8 cellular contexts compared by ENCODE assay signal in genomic region chr11:32006799-32007388, GRCh38.
DNase-seq lines count a peak whose midpoint lies in the region; ATAC-seq, FAIRE-seq and TF ChIP-seq lines count a peak whose summit lies in the region.

No MANE protein-coding gene starts in this region.

- no peaks in the 10 kb centered on the region for H3K36me3 Mint-ChIP-seq in CD14-positive monocyte

- H2AFZ ChIP-seq in mammary epithelial cell (ENCODE audit: low read depth, low read length) = no peak overlapping the region
- no peak overlapping the region for H2AFZ ChIP-seq in HepG2 (ENCODE audit: low read length)

- no peak overlapping the region for H3K27ac Mint-ChIP-seq in CD14-positive monocyte

- H3K9ac ChIP-seq in mammary epithelial cell (ENCODE audit: insufficient read depth, low read length) = no peak overlapping the region
- no peak overlapping the region for H3K9ac ChIP-seq in HepG2 (ENCODE audit: insufficient read depth, low read depth, low read length)

- POLR2A ChIA-PET in HepG2 (lab: Yijun Ruan, JAX) = no interaction called here

- 26% methylated on average over 5 of the region's 5 CpGs for WGBS in mammary epithelial cell (ENCODE audit: low coverage, missing lambda C conversion rate)
- 0% methylated on average over 5 of the region's 5 CpGs for WGBS in HepG2 (ENCODE audit: low lambda C conversion rate)
- WGBS in gastroesophageal sphincter (ENCODE audit: low coverage in 1 of 2), 2 donors = 2 to 6% methylated on average over 5 of the region's 5 CpGs

- H3K27ac ChIP-seq in mammary epithelial cell (ENCODE audit: insufficient read depth, low read depth, low read length) (no peak overlapping the region), HepG2 (ENCODE audit: extremely low read length, insufficient read depth, low read length) (no peak overlapping the region), gastroesophageal sphincter (no peak overlapping the region)

- H3K79me2 ChIP-seq in mammary epithelial cell (ENCODE audit: insufficient read depth, low read length) (no peaks in the 10 kb centered on the region), HepG2 (ENCODE audit: insufficient read depth, low read length) (no peaks in the 10 kb centered on the region)

- H3K4me2 ChIP-seq in mammary epithelial cell (ENCODE audit: insufficient read depth, low read depth, low read length) = no peak overlapping the region
- no peak overlapping the region for H3K4me2 ChIP-seq in HepG2 (ENCODE audit: low read depth, low read length)

- no peak for TF ChIP-seq RAD21 in HepG2 (CRISPR knock-in tag; IDR thresholded peaks at IDR 0.05)

- dilution Hi-C loops in mammary epithelial cell (cut with HindIII; ENCODE audit: low sequenced_read_pairs) = no loop called here

- H3K9me3 ChIP-seq in mammary epithelial cell (replicated peaks; ENCODE audit: insufficient read depth, low read length) (no peaks in the 10 kb centered on the region), HepG2 (ENCODE audit: low read length) (no peaks in the 10 kb centered on the region), gastroesophageal sphincter (no peaks in the 10 kb centered on the region)

- no peak for TF ChIP-seq EP300 in HepG2 (IDR thresholded peaks at IDR 0.05; ENCODE audit: low read depth in 2 of 2, low read length in 2 of 2)
- no peak for TF ChIP-seq EP300 in HepG2 (CRISPR knock-in tag; IDR thresholded peaks at IDR 0.05; ENCODE audit: borderline replicate concordance)
- TF ChIP-seq EP300 in gastroesophageal sphincter (IDR thresholded peaks at IDR 0.05) = no peak

- intact Hi-C loops in CD14-positive monocyte (cut with micrococcal nuclease) = no loop called here
- intact Hi-C loops in mammary epithelial cell (cut with micrococcal nuclease) = loop anchor here (1.0 to 5.0 kb wide), 5 partner anchors 136 to 770 kb away; no protein-coding TSS in a partner anchor
- intact Hi-C loops in HepG2 (cut with micrococcal nuclease; ENCODE audit: unreplicated experiment) = loop anchor here (1.0 to 2.0 kb wide), 2 partner anchors 767 to 900 kb away; no protein-coding TSS in a partner anchor

- no peak for TF ChIP-seq POLR2A in HepG2 (IDR thresholded peaks at IDR 0.05; ENCODE audit: insufficient read depth in 1 of 2, low read depth in 2 of 2, low read length in 2 of 2)
- TF ChIP-seq POLR2A in gastroesophageal sphincter (IDR thresholded peaks at IDR 0.05) = no peak

- H3K4me1 Mint-ChIP-seq in CD14-positive monocyte = no peaks in the 10 kb centered on the region

- H3K4me1 ChIP-seq in mammary epithelial cell (ENCODE audit: insufficient read depth, low read length) (peaks cover 8% of the 10 kb centered on the region), HepG2 (ENCODE audit: insufficient read depth, low read length) (no peaks in the 10 kb centered on the region), gastroesophageal sphincter (no peaks in the 10 kb centered on the region)

- H3K4me3 Mint-ChIP-seq in CD14-positive monocyte = peak overlapping the region in 1 of 2 donors; percentile 37

- peaks cover 0 to 3% (median 0%) of the 10 kb centered on the region in 7 donors for H3K9me3 Mint-ChIP-seq in CD14-positive monocyte

- H3K36me3 ChIP-seq in mammary epithelial cell (ENCODE audit: insufficient read depth, low read length) = no peaks in the 10 kb centered on the region
- no peaks in the 10 kb centered on the region for H3K36me3 ChIP-seq in HepG2 (replicated peaks in 1 of 2; ENCODE audit: control insufficient read depth in 1 of 2, insufficient read depth in 2 of 2, low read length in 2 of 2)
- no peaks in the 10 kb centered on the region for H3K36me3 ChIP-seq in gastroesophageal sphincter

- DNase-seq in CD14-positive monocyte (ENCODE audit: low spot score) (no peak), NCI-H526 treated with DMSO at 0.1 percent for 48 hours (lab: John Stamatoyannopoulos, UW) (peak; percentile 53), mammary epithelial cell (peak; percentile 38), HepG2 (ENCODE audit: low spot score) (peak; percentile 13), NCI-H510A (lab: John Stamatoyannopoulos, UW) (no peak)

- H3K27me3 Mint-ChIP-seq in CD14-positive monocyte (ENCODE audit: low read depth in 3 of 3) = peaks cover 5 to 16% (median 5%) of the 10 kb centered on the region in 3 donors

- no peaks in the 10 kb centered on the region for H3K27me3 ChIP-seq in mammary epithelial cell (ENCODE audit: insufficient read depth, low read length)
- peaks cover 0 to 12% of the 10 kb centered on the region in 2 experiments; a peak in 2 of 5 replicates for H3K27me3 ChIP-seq in HepG2 (ENCODE audit: control insufficient read depth in 1 of 2, insufficient read depth in 2 of 2, low read length in 2 of 2)
- H3K27me3 ChIP-seq in gastroesophageal sphincter = peaks cover 48% of the 10 kb centered on the region

- BruUV-seq in mammary epithelial cell (replicated peaks; lab: Mats Ljungman, UMichigan) (no TSS peak), HepG2 (replicated peaks; lab: Mats Ljungman, UMichigan) (no TSS peak)

- TF ChIP-seq CTCF in CD14-positive monocyte (IDR thresholded peaks at IDR 0.05) (peak; percentile 70), mammary epithelial cell (conservative IDR thresholded peaks at IDR 0.05 in 1 of 2, IDR thresholded peaks at IDR 0.05 in 1 of 2; ENCODE audit: extremely low read depth in 1 of 2, insufficient read depth in 1 of 2, low read depth in 1 of 2, low read length in 2 of 2) (peak; percentile 62 to 85), HepG2 (CRISPR knock-in tag; IDR thresholded peaks at IDR 0.05) (peak; percentile 72), gastroesophageal sphincter (IDR thresholded peaks at IDR 0.05) (peak in 2 of 4 experiments; percentile 9 to 42)

- in situ Hi-C loops in mammary epithelial cell (cut with MboI; ENCODE audit: low sequenced_read_pairs in 2 of 2) (no loop called here), HepG2 (cut with HindIII; ENCODE audit: extremely low pct_ligation_motif_present, low pct_unique_long_range_greater_than_20kb) (no loop called here)

- FAIRE-seq in HepG2 (lab: Jason Lieb, UNC) = peak; percentile 63

- ATAC-seq in GM18498 (IDR thresholded peaks at IDR 0.05; ENCODE audit: unreplicated experiment) (peak; percentile 53), HG03095 (IDR thresholded peaks at IDR 0.05; ENCODE audit: unreplicated experiment) (peak; percentile 82), HepG2 (peak; percentile 70), gastroesophageal sphincter (no peak)

- H4K20me1 ChIP-seq in mammary epithelial cell (ENCODE audit: insufficient read depth, low read length) (no peaks in the 10 kb centered on the region), HepG2 (ENCODE audit: insufficient read depth, low read length) (no peaks in the 10 kb centered on the region)

- H3K4me3 ChIP-seq in mammary epithelial cell (replicated peaks in 1 of 3; ENCODE audit: insufficient read depth in 1 of 3, low read depth in 2 of 3, low read length in 3 of 3) = no peak overlapping the region
- H3K4me3 ChIP-seq in HepG2 (replicated peaks in 1 of 3; ENCODE audit: insufficient read depth in 1 of 3, low read depth in 2 of 3, low read length in 3 of 3) = no peak overlapping the region
- H3K4me3 ChIP-seq in gastroesophageal sphincter = no peak overlapping the region

- CTCF ChIA-PET in mammary epithelial cell (lab: Charles Lee; ENCODE audit: low non-redundant PET) (interaction anchor here (0.5 to 1.0 kb wide), 3 partner anchors 34 to 366 kb away, joined by 3 to 4 read pairs (median 4); no protein-coding TSS in a partner anchor), HepG2 (lab: Yijun Ruan, JAX; ENCODE audit: low intra/inter-chr PET ratio, low total read pairs) (interaction anchor here (0.6 to 1.1 kb wide), 2 partner anchors 166 to 609 kb away, joined by 3 to 4 read pairs; no protein-coding TSS in a partner anchor)

TF ChIP-seq in HepG2, 621 proteins besides CTCF, POLR2A, EP300 and RAD21:
- TF ChIP-seq PITX1 (CRISPR knock-in tag; IDR thresholded peaks at IDR 0.05) (no peak), SMC3 (IDR thresholded peaks at IDR 0.05; ENCODE audit: low read length) (peak; percentile 40; the same call in 1 of the 2 replicates), STAG1 (CRISPR knock-in tag; IDR thresholded peaks at IDR 0.05) (peak; percentile 56)

Comparison
In these comparisons a context has a peak if more than half of its experiments do, and no peak if none do; other contexts are left out.
1. DNase-seq: peak in NCI-H526 treated with DMSO at 0.1 percent for 48 hours (single experiment), mammary epithelial cell (single experiment) and HepG2 (single experiment); none in CD14-positive monocyte (single experiment) and NCI-H510A (single experiment).
2. intact Hi-C loops: an anchor here in mammary epithelial cell (1.0 to 5.0 kb wide) and HepG2 (1.0 to 2.0 kb wide); none called in CD14-positive monocyte.